ENCODE assay signal across 2 cellular contexts in the genomic region with DNA sequence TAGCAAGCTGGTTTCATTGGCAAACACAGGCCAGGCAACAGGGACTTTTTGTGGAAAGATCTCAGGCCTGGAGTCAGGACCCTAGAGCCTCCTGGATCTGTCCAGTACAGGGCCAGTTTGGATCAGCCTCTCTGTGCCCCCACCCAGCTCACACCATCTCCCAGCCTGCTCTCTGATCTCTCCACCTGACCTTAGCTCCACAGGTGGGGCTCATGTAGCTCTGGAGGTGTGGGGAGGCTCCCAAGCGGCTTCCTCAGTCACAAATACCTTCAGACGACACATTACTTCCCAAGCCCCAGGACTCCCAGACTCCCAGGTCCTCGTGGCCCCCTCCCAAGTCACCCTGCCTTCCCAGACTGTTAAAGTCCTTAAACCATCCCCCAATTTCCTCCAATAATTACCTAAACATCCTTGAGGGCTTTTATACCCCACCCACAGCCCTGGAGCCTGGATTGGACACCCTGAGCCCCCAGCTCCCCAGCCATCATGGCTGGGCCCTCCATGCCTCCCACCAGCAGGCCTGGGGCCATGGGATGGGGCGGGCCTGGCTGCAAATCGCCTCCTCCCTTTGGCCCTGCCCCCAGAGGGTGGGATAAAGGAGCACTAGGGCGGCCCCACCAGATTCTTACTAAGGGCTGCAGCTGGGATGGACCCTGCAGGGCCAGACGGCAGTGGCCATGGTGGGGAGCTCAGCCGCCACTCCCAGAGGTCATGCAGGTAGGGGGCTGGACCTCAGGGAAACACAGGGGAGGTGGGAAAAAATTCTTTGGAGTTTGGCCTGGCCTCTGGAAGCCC.
TF ChIP-seq lines count a peak whose summit lies in the region.

No MANE protein-coding gene starts in this region.

TF ChIP-seq in HepG2, 621 proteins besides CTCF, POLR2A, EP300 and RAD21:
- TF ChIP-seq SALL1 (CRISPR knock-in tag; IDR thresholded peaks at IDR 0.05) = peak; percentile 10; the same call in 1 of the 2 replicates
- TF ChIP-seq ZNF674 (CRISPR knock-in tag; IDR thresholded peaks at IDR 0.05; ENCODE audit: low read depth) = no peak
- TF ChIP-seq HNRNPLL (IDR thresholded peaks at IDR 0.05; ENCODE audit: low read depth, low read length, poor library complexity, severe bottlenecking) = peak; percentile 27
- TF ChIP-seq ZNF543 (CRISPR knock-in tag; IDR thresholded peaks at IDR 0.05) = peak; percentile 74; the same call in 1 of the 2 replicates
- TF ChIP-seq, protein P1, sequence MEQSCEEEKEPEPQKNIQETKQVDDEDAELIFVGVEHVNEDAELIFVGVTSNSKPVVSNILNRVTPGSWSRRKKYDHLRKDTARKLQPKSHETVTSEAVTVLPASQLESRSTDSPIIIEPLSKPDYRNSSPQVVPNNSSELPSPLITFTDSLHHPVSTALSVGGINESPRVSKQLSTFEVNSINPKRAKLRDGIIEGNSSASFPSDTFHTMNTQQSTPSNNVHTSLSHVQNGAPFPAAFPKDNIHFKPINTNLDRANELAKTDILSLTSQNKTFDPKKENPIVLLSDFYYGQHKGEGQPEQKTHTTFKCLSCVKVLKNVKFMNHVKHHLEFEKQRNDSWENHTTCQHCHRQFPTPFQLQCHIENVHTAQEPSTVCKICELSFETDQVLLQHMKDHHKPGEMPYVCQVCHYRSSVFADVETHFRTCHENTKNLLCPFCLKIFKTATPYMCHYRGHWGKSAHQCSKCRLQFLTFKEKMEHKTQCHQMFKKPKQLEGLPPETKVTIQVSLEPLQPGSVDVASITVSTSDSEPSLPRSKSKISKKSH (CRISPR knock-in tag; IDR thresholded peaks at IDR 0.05; ENCODE audit: borderline replicate concordance) = no peak
- TF ChIP-seq, protein P2, sequence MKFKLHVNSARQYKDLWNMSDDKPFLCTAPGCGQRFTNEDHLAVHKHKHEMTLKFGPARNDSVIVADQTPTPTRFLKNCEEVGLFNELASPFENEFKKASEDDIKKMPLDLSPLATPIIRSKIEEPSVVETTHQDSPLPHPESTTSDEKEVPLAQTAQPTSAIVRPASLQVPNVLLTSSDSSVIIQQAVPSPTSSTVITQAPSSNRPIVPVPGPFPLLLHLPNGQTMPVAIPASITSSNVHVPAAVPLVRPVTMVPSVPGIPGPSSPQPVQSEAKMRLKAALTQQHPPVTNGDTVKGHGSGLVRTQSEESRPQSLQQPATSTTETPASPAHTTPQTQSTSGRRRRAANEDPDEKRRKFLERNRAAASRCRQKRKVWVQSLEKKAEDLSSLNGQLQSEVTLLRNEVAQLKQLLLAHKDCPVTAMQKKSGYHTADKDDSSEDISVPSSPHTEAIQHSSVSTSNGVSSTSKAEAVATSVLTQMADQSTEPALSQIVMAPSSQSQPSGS (CRISPR knock-in tag; IDR thresholded peaks at IDR 0.05) = no peak
- TF ChIP-seq, protein P3, sequence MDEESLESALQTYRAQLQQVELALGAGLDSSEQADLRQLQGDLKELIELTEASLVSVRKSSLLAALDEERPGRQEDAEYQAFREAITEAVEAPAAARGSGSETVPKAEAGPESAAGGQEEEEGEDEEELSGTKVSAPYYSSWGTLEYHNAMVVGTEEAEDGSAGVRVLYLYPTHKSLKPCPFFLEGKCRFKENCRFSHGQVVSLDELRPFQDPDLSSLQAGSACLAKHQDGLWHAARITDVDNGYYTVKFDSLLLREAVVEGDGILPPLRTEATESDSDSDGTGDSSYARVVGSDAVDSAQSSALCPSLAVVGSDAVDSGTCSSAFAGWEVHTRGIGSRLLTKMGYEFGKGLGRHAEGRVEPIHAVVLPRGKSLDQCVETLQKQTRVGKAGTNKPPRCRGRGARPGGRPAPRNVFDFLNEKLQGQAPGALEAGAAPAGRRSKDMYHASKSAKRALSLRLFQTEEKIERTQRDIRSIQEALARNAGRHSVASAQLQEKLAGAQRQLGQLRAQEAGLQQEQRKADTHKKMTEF (CRISPR knock-in tag; IDR thresholded peaks at IDR 0.05) = no peak
- no peak for TF ChIP-seq PHB2 (IDR thresholded peaks at IDR 0.05; ENCODE audit: partially characterized antibody)
- TF ChIP-seq, protein P4, sequence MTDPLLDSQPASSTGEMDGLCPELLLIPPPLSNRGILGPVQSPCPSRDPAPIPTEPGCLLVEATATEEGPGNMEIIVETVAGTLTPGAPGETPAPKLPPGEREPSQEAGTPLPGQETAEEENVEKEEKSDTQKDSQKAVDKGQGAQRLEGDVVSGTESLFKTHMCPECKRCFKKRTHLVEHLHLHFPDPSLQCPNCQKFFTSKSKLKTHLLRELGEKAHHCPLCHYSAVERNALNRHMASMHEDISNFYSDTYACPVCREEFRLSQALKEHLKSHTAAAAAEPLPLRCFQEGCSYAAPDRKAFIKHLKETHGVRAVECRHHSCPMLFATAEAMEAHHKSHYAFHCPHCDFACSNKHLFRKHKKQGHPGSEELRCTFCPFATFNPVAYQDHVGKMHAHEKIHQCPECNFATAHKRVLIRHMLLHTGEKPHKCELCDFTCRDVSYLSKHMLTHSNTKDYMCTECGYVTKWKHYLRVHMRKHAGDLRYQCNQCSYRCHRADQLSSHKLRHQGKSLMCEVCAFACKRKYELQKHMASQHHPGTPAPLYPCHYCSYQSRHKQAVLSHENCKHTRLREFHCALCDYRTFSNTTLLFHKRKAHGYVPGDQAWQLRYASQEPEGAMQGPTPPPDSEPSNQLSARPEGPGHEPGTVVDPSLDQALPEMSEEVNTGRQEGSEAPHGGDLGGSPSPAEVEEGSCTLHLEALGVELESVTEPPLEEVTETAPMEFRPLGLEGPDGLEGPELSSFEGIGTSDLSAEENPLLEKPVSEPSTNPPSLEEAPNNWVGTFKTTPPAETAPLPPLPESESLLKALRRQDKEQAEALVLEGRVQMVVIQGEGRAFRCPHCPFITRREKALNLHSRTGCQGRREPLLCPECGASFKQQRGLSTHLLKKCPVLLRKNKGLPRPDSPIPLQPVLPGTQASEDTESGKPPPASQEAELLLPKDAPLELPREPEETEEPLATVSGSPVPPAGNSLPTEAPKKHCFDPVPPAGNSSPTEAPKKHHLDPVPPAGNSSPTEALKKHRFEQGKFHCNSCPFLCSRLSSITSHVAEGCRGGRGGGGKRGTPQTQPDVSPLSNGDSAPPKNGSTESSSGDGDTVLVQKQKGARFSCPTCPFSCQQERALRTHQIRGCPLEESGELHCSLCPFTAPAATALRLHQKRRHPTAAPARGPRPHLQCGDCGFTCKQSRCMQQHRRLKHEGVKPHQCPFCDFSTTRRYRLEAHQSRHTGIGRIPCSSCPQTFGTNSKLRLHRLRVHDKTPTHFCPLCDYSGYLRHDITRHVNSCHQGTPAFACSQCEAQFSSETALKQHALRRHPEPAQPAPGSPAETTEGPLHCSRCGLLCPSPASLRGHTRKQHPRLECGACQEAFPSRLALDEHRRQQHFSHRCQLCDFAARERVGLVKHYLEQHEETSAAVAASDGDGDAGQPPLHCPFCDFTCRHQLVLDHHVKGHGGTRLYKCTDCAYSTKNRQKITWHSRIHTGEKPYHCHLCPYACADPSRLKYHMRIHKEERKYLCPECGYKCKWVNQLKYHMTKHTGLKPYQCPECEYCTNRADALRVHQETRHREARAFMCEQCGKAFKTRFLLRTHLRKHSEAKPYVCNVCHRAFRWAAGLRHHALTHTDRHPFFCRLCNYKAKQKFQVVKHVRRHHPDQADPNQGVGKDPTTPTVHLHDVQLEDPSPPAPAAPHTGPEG (CRISPR knock-in tag; IDR thresholded peaks at IDR 0.05) = no peak
- TF ChIP-seq, protein P5, sequence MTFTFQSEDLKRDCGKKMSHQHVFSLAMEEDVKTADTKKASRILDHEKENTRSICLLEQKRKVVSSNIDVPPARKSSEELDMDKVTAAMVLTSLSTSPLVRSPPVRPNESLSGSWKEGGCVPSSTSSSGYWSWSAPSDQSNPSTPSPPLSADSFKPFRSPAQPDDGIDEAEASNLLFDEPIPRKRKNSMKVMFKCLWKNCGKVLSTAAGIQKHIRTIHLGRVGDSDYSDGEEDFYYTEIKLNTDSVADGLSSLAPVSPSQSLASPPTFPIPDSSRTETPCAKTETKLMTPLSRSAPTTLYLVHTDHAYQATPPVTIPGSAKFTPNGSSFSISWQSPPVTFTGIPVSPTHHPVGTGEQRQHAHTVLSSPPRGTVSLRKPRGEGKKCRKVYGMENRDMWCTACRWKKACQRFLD (CRISPR knock-in tag; IDR thresholded peaks at IDR 0.05; ENCODE audit: borderline replicate concordance) = no peak

TF ChIP-seq in K562, 482 proteins besides CTCF, POLR2A, EP300 and RAD21 (continues in another document):
- no peak for TF ChIP-seq FIP1L1 (IDR thresholded peaks at IDR 0.05; ENCODE audit: low read depth, low read length, poor library complexity, severe bottlenecking)
- no peak for TF ChIP-seq RBBP5 (IDR thresholded peaks at IDR 0.05; ENCODE audit: borderline replicate concordance, insufficient read depth, low read length, poor library complexity, severe bottlenecking)
- TF ChIP-seq JUND (IDR thresholded peaks at IDR 0.05; ENCODE audit: borderline replicate concordance, low read depth, low read length) = no peak
- TF ChIP-seq JUND (tag; IDR thresholded peaks at IDR 0.05; ENCODE audit: borderline replicate concordance, low read depth, low read length) = no peak
- TF ChIP-seq STAT5B (CRISPR knock-in tag; IDR thresholded peaks at IDR 0.05) = no peak
- TF ChIP-seq PTTG1 (tag; IDR thresholded peaks at IDR 0.05; ENCODE audit: low read depth) = no peak
- no peak for TF ChIP-seq POLR2B (IDR thresholded peaks at IDR 0.05; ENCODE audit: low read depth, partially characterized antibody)
- TF ChIP-seq, protein P6, sequence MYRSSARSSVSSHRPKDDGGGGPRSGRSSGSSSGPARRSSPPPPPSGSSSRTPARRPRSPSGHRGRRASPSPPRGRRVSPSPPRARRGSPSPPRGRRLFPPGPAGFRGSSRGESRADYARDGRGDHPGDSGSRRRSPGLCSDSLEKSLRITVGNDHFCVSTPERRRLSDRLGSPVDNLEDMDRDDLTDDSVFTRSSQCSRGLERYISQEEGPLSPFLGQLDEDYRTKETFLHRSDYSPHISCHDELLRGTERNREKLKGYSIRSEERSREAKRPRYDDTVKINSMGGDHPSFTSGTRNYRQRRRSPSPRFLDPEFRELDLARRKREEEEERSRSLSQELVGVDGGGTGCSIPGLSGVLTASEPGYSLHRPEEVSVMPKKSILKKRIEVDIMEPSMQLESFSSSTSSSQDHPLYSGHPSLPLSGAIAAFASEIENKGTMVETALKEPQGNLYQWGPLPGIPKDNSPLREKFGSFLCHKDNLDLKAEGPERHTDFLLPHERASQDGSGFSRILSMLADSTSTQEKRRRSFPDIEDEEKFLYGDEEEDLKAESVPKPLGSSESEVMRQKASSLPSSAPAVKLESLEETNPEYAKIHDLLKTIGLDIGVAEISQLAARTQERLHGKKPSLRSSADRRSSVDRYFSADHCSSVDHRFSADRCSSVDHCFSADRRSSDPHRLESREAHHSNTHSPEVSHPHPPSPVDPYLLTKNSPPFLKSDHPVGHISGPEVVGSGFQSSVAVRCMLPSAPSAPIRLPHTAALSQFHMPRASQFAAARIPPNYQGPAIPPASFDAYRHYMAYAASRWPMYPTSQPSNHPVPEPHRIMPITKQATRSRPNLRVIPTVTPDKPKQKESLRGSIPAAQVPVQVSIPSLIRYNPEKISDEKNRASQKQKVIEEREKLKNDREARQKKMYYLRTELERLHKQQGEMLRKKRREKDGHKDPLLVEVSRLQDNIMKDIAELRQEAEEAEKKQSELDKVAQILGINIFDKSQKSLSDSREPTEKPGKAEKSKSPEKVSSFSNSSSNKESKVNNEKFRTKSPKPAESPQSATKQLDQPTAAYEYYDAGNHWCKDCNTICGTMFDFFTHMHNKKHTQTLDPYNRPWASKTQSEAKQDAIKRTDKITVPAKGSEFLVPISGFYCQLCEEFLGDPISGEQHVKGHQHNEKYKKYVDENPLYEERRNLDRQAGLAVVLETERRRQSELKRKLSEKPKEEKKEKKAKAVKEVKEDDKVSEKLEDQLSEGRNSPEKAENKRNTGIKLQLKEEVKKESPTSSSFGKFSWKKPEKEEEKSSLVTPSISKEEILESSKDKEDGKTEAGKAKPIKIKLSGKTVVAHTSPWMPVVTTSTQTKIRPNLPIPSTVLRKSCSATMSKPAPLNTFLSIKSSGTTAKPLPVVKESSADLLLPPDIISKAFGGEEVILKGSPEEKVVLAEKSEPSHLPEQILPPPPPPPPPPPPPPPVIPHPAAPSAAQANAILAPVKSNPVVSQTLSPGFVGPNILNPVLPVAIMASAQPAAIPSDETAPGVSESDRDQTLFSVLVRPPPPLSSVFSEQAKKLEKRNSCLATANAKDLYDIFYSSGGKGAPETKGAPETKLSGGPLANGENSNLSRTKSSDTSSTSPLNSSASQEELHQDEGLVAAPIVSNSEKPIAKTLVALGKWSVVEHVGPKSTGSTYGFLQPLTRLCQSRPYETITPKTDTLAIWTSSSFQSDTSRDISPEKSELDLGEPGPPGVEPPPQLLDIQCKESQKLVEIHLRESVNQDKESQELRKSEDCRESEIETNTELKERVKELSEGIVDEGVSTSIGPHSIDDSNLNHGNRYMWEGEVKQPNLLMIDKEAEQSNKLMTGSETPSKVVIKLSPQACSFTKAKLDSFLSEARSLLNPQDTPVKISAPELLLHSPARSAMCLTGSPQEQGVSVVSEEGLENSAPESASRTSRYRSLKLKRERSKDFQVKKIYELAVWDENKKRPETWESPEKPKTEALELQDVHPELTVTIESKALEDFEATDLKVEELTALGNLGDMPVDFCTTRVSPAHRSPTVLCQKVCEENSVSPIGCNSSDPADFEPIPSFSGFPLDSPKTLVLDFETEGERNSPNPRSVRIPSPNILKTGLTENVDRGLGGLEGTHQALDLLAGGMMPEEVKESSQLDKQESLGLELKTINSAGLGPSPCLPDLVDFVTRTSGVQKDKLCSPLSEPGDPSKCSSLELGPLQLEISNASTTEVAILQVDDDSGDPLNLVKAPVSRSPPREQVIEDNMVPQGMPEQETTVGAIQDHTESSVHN (IDR thresholded peaks at IDR 0.05; ENCODE audit: borderline replicate concordance in 1 of 2, low read depth in 1 of 2) = no peak
- no peak for TF ChIP-seq SMAD2 (IDR thresholded peaks at IDR 0.05; ENCODE audit: low read depth, low read length)
- TF ChIP-seq, protein P7, sequence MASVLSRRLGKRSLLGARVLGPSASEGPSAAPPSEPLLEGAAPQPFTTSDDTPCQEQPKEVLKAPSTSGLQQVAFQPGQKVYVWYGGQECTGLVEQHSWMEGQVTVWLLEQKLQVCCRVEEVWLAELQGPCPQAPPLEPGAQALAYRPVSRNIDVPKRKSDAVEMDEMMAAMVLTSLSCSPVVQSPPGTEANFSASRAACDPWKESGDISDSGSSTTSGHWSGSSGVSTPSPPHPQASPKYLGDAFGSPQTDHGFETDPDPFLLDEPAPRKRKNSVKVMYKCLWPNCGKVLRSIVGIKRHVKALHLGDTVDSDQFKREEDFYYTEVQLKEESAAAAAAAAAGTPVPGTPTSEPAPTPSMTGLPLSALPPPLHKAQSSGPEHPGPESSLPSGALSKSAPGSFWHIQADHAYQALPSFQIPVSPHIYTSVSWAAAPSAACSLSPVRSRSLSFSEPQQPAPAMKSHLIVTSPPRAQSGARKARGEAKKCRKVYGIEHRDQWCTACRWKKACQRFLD (CRISPR knock-in tag; IDR thresholded peaks at IDR 0.05) = no peak
- no peak for TF ChIP-seq HNRNPK (IDR thresholded peaks at IDR 0.05; ENCODE audit: low read depth, low read length, poor library complexity, severe bottlenecking)
- no peak for TF ChIP-seq TEAD2 (tag; IDR thresholded peaks at IDR 0.05)
- no peak for TF ChIP-seq ZBED1 (IDR thresholded peaks at IDR 0.05)
- TF ChIP-seq ESRRA (IDR thresholded peaks at IDR 0.05; ENCODE audit: borderline replicate concordance, low read depth) = no peak
- TF ChIP-seq CBX5 (IDR thresholded peaks at IDR 0.05; ENCODE audit: borderline replicate concordance, low read depth) = no peak
